In genomic region chr19:991174-991931, GRCh38 we compare ENCODE assay signal across 9 cellular contexts. TPM values are rescaled to one million over a fixed set of nuclear protein-coding genes. Genes with fewer than 3 reads are reported as not detected.
DNase-seq lines count a peak whose midpoint lies in the region; ATAC-seq, FAIRE-seq and TF ChIP-seq lines count a peak whose summit lies in the region.
"Had no signal": no experiment of that assay in that cellular context is flagged by ENCODE, and none has a peak within 500 bp of the region (broad histone marks: within the 10 kb centered on the region; RNA-seq: fewer than 3 reads in every experiment).

No MANE protein-coding gene starts in this region.

- no peak for TF ChIP-seq CTCF in osteoblast (IDR thresholded peaks at IDR 0.05; ENCODE audit: extremely low read depth, low read depth, low read length)

- H3K27me3 ChIP-seq in osteoblast (ENCODE audit: insufficient read depth, low read length), result peaks cover 12% of the 10 kb centered on the region

- no peak for FAIRE-seq in GM19239 (lab: Jason Lieb, UNC)

- peak; percentile 34 to 77 for ATAC-seq in activated naive CD4-positive, alpha-beta T cell treated with anti-CD3 and anti-CD28 coated beads, Interleukin-2, amount 50 U/mL, for 72 hours
- ATAC-seq in GM18517 (IDR thresholded peaks at IDR 0.05; ENCODE audit: unreplicated experiment) (no peak), HG02642 (IDR thresholded peaks at IDR 0.05; ENCODE audit: poor library complexity, unreplicated experiment) (no peak)

- H3K27ac ChIP-seq in osteoblast (ENCODE audit: low read depth, low read length), result no peak overlapping the region
- H3K27ac ChIP-seq: parathyroid adenoma had no signal

- no peaks in the 10 kb centered on the region for H3K79me2 ChIP-seq in osteoblast (ENCODE audit: insufficient read depth, low read length)
- H3K79me2 ChIP-seq: parathyroid adenoma had no signal

- no peak overlapping the region for H3K4me3 ChIP-seq in osteoblast (ENCODE audit: insufficient read depth, low read length)

- H4K20me1 ChIP-seq in osteoblast (ENCODE audit: insufficient read depth, low read length), result peaks cover 6% of the 10 kb centered on the region

- H3K36me3 ChIP-seq in osteoblast (ENCODE audit: insufficient read depth, low read length), result peaks cover 19% of the 10 kb centered on the region

- no peaks in the 10 kb centered on the region for H3K9me3 ChIP-seq in osteoblast (ENCODE audit: low read depth, low read length)

- H2AFZ ChIP-seq in osteoblast (ENCODE audit: low read length), result no peak overlapping the region
- H2AFZ ChIP-seq: parathyroid adenoma had no signal

- no peaks in the 10 kb centered on the region for H3K9me3 Mint-ChIP-seq in activated naive CD4-positive, alpha-beta T cell treated with anti-CD3 and anti-CD28 coated beads, Interleukin-2, amount 50 U/mL, for 72 hours

- DNase-seq in D341Med (ENCODE audit: low spot score) (peak; percentile 76), T follicular helper cell (ENCODE audit: low read depth) (peak; percentile 71), osteoblast (ENCODE audit: insufficient read length, low spot score, missing footprints) (peak; percentile 93), NCI-H510A treated with DMSO at 0.1 percent for 48 hours (lab: John Stamatoyannopoulos, UW) (no peak), GM19239 (ENCODE audit: insufficient read length, low spot score) (no peak)
- DNase-seq in activated naive CD4-positive, alpha-beta T cell treated with anti-CD3 and anti-CD28 coated beads, Interleukin-2, amount 50 U/mL, for 72 hours (ENCODE audit: low spot score in 2 of 2), result peak in 1 of 2 donors; percentile 69

- H3K36me3 Mint-ChIP-seq in activated naive CD4-positive, alpha-beta T cell treated with anti-CD3 and anti-CD28 coated beads, Interleukin-2, amount 50 U/mL, for 72 hours, result peaks cover 0 to 5% of the 10 kb centered on the region in 2 donors

- H3K27ac Mint-ChIP-seq in activated naive CD4-positive, alpha-beta T cell treated with anti-CD3 and anti-CD28 coated beads, Interleukin-2, amount 50 U/mL, for 72 hours, result no peak overlapping the region

- H3K4me2 ChIP-seq in osteoblast (ENCODE audit: insufficient read depth, low read length), result no peak overlapping the region

- H3K4me1 ChIP-seq in osteoblast (ENCODE audit: insufficient read depth, low read length), result peaks cover 4% of the 10 kb centered on the region

RNA-seq across cellular contexts. Expression of gene WDR18, which starts 7.2 kb away (rescaled TPM):
- total RNA-seq in activated naive CD4-positive, alpha-beta T cell treated with anti-CD3 and anti-CD28 coated beads, Interleukin-2, amount 50 U/mL, for 72 hours, result 10 to 100 TPM; 55.5 to 83.8 TPM
- total RNA-seq in osteoblast, result 45.6 and 46.6 TPM in 2 replicates

RNA-seq across cellular contexts. Expression of gene GRIN3B, which starts 8.9 kb away (rescaled TPM):
- under 1 TPM; 0.07 to 0.19 TPM for total RNA-seq in activated naive CD4-positive, alpha-beta T cell treated with anti-CD3 and anti-CD28 coated beads, Interleukin-2, amount 50 U/mL, for 72 hours
- not detected in 2 replicates for total RNA-seq in osteoblast

RNA-seq across cellular contexts. Expression of gene TMEM259, which starts 29.6 kb away (rescaled TPM):
- total RNA-seq in activated naive CD4-positive, alpha-beta T cell treated with anti-CD3 and anti-CD28 coated beads, Interleukin-2, amount 50 U/mL, for 72 hours, result 100 to 1,000 TPM; 104 to 156 TPM
- 74.0 and 84.0 TPM in 2 replicates for total RNA-seq in osteoblast

RNA-seq across cellular contexts. Expression of gene RNU6-2, which starts 30.0 kb away (rescaled TPM):
- total RNA-seq in activated naive CD4-positive, alpha-beta T cell treated with anti-CD3 and anti-CD28 coated beads, Interleukin-2, amount 50 U/mL, for 72 hours, result not detected
- total RNA-seq in osteoblast, result not detected in 2 replicates

RNA-seq across cellular contexts. Expression of gene CNN2, which starts 35.1 kb away (rescaled TPM):
- total RNA-seq in activated naive CD4-positive, alpha-beta T cell treated with anti-CD3 and anti-CD28 coated beads, Interleukin-2, amount 50 U/mL, for 72 hours, result 100 to 1,000 TPM; 187 to 254 TPM
- 537 and 594 TPM in 2 replicates for total RNA-seq in osteoblast

Comparison
In these comparisons a context has a peak if more than half of its experiments do, and no peak if none do; other contexts are left out.
1. DNase-seq: peak in D341Med (single experiment), T follicular helper cell (single experiment) and osteoblast (single experiment); none in NCI-H510A treated with DMSO at 0.1 percent for 48 hours (single experiment) and GM19239 (single experiment).
2. ATAC-seq: peak in activated naive CD4-positive, alpha-beta T cell treated with anti-CD3 and anti-CD28 coated beads, Interleukin-2, amount 50 U/mL, for 72 hours (2 of 2); none in GM18517 (single experiment) and HG02642 (single experiment).